ENCODE assay signal across 1 cellular context in the genomic region with DNA sequence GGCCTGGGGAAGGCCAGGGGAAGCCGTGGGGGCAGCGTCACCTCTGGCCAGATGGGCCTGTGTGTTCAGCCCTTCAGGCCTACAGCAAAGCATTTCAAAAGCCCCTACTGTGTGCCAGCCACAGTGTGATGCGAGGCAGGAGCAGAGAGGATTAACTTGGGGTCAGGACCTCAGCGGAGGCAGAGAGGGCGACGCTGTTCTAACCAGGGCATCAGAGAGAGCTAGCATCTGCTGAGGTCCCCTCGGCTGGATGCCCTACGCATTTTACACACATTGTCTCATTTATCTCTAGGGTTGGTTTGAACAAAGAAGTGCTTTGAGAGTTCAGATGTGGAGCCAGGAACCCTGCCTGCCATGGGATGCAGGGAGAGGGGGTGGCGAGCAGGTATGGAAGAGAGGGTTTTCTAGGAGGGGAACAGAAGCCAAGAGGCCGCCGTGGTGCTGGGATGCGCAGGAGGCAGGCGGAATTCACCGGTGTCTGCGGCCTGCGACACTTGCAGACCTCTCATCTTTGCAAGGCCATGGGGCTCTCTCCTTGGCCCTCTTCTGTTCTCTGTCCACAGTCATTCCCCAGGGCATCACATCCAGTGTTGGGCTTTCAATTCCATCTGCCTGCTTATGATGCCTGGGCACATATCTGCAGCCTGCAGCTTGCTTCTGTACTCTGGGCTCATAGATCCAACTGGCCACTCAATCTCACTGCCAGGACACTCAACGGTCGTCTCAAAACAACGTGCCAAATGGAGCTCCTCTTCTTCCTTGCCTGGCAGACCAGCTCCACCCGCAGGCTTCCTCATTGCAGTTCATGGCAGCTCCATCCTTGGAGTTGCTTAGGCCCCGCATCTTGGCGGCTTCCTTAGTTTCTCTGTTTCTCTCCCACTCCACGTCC.
TF ChIP-seq lines count a peak whose summit lies in the region.

No MANE protein-coding gene starts in this region.

TF ChIP-seq in HepG2, 621 proteins besides CTCF, POLR2A, EP300 and RAD21 (continued from another document and continues in another):
- TF ChIP-seq, protein P1, sequence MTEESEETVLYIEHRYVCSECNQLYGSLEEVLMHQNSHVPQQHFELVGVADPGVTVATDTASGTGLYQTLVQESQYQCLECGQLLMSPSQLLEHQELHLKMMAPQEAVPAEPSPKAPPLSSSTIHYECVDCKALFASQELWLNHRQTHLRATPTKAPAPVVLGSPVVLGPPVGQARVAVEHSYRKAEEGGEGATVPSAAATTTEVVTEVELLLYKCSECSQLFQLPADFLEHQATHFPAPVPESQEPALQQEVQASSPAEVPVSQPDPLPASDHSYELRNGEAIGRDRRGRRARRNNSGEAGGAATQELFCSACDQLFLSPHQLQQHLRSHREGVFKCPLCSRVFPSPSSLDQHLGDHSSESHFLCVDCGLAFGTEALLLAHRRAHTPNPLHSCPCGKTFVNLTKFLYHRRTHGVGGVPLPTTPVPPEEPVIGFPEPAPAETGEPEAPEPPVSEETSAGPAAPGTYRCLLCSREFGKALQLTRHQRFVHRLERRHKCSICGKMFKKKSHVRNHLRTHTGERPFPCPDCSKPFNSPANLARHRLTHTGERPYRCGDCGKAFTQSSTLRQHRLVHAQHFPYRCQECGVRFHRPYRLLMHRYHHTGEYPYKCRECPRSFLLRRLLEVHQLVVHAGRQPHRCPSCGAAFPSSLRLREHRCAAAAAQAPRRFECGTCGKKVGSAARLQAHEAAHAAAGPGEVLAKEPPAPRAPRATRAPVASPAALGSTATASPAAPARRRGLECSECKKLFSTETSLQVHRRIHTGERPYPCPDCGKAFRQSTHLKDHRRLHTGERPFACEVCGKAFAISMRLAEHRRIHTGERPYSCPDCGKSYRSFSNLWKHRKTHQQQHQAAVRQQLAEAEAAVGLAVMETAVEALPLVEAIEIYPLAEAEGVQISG (CRISPR knock-in tag; IDR thresholded peaks at IDR 0.05), result no peak; the same call in 1 of the 2 replicates
- TF ChIP-seq, protein P2, sequence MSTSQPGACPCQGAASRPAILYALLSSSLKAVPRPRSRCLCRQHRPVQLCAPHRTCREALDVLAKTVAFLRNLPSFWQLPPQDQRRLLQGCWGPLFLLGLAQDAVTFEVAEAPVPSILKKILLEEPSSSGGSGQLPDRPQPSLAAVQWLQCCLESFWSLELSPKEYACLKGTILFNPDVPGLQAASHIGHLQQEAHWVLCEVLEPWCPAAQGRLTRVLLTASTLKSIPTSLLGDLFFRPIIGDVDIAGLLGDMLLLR (CRISPR knock-in tag; IDR thresholded peaks at IDR 0.05), result 0 out of 2 replicates have a peak, but pooled peaks have one; percentile 6
- TF ChIP-seq KAT8 (CRISPR knock-in tag; IDR thresholded peaks at IDR 0.05), result no peak
- 0 out of 2 replicates have a peak, but pooled peaks have one; percentile 15 for TF ChIP-seq ZNF232 (CRISPR knock-in tag; IDR thresholded peaks at IDR 0.05; ENCODE audit: borderline replicate concordance)
- TF ChIP-seq, protein P3, sequence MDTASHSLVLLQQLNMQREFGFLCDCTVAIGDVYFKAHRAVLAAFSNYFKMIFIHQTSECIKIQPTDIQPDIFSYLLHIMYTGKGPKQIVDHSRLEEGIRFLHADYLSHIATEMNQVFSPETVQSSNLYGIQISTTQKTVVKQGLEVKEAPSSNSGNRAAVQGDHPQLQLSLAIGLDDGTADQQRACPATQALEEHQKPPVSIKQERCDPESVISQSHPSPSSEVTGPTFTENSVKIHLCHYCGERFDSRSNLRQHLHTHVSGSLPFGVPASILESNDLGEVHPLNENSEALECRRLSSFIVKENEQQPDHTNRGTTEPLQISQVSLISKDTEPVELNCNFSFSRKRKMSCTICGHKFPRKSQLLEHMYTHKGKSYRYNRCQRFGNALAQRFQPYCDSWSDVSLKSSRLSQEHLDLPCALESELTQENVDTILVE (CRISPR knock-in tag; IDR thresholded peaks at IDR 0.05), result no peak
- TF ChIP-seq ZNF780A (CRISPR knock-in tag; IDR thresholded peaks at IDR 0.05), result no peak
- no peak for TF ChIP-seq KLF16 (CRISPR knock-in tag; IDR thresholded peaks at IDR 0.05)
- TF ChIP-seq, protein P4, sequence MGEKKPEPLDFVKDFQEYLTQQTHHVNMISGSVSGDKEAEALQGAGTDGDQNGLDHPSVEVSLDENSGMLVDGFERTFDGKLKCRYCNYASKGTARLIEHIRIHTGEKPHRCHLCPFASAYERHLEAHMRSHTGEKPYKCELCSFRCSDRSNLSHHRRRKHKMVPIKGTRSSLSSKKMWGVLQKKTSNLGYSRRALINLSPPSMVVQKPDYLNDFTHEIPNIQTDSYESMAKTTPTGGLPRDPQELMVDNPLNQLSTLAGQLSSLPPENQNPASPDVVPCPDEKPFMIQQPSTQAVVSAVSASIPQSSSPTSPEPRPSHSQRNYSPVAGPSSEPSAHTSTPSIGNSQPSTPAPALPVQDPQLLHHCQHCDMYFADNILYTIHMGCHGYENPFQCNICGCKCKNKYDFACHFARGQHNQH (CRISPR knock-in tag; IDR thresholded peaks at IDR 0.05), result no peak
- TF ChIP-seq SP5 (CRISPR knock-in tag; IDR thresholded peaks at IDR 0.05; ENCODE audit: borderline replicate concordance, low read depth), result no peak
- no peak for TF ChIP-seq ZNF562 (CRISPR knock-in tag; IDR thresholded peaks at IDR 0.05; ENCODE audit: borderline replicate concordance)
- TF ChIP-seq BRD4 (CRISPR knock-in tag; IDR thresholded peaks at IDR 0.05), result no peak; the same call in 1 of the 2 replicates
- TF ChIP-seq ARID2 (CRISPR knock-in tag; IDR thresholded peaks at IDR 0.05; ENCODE audit: borderline replicate concordance), result no peak
- 0 out of 2 replicates have a peak, but pooled peaks have one; percentile 7 for TF ChIP-seq CBX5 (CRISPR knock-in tag; IDR thresholded peaks at IDR 0.05; ENCODE audit: borderline replicate concordance)
- no peak for TF ChIP-seq ZNF441 (CRISPR knock-in tag; IDR thresholded peaks at IDR 0.05; ENCODE audit: borderline replicate concordance)
- peak; percentile 96 for TF ChIP-seq ZSCAN25 (CRISPR knock-in tag; IDR thresholded peaks at IDR 0.05)
- TF ChIP-seq ZNF577 (CRISPR knock-in tag; IDR thresholded peaks at IDR 0.05; ENCODE audit: borderline replicate concordance, low read depth), result no peak
- TF ChIP-seq ZNF329 (CRISPR knock-in tag; IDR thresholded peaks at IDR 0.05; ENCODE audit: low read depth), result no peak
- no peak for TF ChIP-seq CAMTA2 (CRISPR knock-in tag; IDR thresholded peaks at IDR 0.05; ENCODE audit: borderline replicate concordance)
- TF ChIP-seq MTF2 (CRISPR knock-in tag; IDR thresholded peaks at IDR 0.05; ENCODE audit: borderline replicate concordance), result no peak
- no peak for TF ChIP-seq ZNF563 (CRISPR knock-in tag; IDR thresholded peaks at IDR 0.05)
- no peak for TF ChIP-seq SMARCC2 (IDR thresholded peaks at IDR 0.05)
- TF ChIP-seq ATF1 (CRISPR knock-in tag; IDR thresholded peaks at IDR 0.05), result no peak
- no peak; the same call in 1 of the 2 replicates for TF ChIP-seq NFKB2 (CRISPR knock-in tag; IDR thresholded peaks at IDR 0.05; ENCODE audit: borderline replicate concordance)
- TF ChIP-seq, protein P5, sequence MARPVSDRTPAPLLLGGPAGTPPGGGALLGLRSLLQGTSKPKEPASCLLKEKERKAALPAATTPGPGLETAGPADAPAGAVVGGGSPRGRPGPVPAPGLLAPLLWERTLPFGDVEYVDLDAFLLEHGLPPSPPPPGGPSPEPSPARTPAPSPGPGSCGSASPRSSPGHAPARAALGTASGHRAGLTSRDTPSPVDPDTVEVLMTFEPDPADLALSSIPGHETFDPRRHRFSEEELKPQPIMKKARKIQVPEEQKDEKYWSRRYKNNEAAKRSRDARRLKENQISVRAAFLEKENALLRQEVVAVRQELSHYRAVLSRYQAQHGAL (CRISPR knock-in tag; IDR thresholded peaks at IDR 0.05; ENCODE audit: not compliant biosample characterization), result no peak
- TF ChIP-seq, protein P6, sequence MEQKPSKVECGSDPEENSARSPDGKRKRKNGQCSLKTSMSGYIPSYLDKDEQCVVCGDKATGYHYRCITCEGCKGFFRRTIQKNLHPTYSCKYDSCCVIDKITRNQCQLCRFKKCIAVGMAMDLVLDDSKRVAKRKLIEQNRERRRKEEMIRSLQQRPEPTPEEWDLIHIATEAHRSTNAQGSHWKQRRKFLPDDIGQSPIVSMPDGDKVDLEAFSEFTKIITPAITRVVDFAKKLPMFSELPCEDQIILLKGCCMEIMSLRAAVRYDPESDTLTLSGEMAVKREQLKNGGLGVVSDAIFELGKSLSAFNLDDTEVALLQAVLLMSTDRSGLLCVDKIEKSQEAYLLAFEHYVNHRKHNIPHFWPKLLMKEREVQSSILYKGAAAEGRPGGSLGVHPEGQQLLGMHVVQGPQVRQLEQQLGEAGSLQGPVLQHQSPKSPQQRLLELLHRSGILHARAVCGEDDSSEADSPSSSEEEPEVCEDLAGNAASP (CRISPR knock-in tag; IDR thresholded peaks at IDR 0.05; ENCODE audit: borderline replicate concordance), result no peak
- TF ChIP-seq, protein P7, sequence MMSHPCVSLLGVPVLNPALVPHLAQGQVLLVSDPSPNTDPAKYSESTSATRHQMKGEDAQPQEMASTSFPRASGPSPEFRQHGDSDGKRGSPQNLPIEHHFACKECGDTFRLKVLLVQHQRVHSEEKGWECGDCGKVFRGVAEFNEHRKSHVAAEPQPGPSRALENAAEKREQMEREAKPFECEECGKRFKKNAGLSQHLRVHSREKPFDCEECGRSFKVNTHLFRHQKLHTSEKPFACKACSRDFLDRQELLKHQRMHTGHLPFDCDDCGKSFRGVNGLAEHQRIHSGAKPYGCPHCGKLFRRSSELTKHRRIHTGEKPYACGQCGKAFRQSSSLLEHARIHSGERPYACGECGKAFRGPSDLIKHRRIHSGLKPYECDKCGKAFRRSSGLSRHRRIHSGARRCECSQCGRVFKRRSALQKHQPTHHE (CRISPR knock-in tag; IDR thresholded peaks at IDR 0.05; ENCODE audit: borderline replicate concordance), result no peak
- TF ChIP-seq, protein P8, sequence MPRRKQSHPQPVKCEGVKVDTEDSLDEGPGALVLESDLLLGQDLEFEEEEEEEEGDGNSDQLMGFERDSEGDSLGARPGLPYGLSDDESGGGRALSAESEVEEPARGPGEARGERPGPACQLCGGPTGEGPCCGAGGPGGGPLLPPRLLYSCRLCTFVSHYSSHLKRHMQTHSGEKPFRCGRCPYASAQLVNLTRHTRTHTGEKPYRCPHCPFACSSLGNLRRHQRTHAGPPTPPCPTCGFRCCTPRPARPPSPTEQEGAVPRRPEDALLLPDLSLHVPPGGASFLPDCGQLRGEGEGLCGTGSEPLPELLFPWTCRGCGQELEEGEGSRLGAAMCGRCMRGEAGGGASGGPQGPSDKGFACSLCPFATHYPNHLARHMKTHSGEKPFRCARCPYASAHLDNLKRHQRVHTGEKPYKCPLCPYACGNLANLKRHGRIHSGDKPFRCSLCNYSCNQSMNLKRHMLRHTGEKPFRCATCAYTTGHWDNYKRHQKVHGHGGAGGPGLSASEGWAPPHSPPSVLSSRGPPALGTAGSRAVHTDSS (CRISPR knock-in tag; conservative IDR thresholded peaks at IDR 0.05), result no peak
- no peak for TF ChIP-seq ARNTL (CRISPR knock-in tag; IDR thresholded peaks at IDR 0.05)
- TF ChIP-seq HOXD1 (CRISPR knock-in tag; IDR thresholded peaks at IDR 0.05), result no peak
- TF ChIP-seq, protein P9, sequence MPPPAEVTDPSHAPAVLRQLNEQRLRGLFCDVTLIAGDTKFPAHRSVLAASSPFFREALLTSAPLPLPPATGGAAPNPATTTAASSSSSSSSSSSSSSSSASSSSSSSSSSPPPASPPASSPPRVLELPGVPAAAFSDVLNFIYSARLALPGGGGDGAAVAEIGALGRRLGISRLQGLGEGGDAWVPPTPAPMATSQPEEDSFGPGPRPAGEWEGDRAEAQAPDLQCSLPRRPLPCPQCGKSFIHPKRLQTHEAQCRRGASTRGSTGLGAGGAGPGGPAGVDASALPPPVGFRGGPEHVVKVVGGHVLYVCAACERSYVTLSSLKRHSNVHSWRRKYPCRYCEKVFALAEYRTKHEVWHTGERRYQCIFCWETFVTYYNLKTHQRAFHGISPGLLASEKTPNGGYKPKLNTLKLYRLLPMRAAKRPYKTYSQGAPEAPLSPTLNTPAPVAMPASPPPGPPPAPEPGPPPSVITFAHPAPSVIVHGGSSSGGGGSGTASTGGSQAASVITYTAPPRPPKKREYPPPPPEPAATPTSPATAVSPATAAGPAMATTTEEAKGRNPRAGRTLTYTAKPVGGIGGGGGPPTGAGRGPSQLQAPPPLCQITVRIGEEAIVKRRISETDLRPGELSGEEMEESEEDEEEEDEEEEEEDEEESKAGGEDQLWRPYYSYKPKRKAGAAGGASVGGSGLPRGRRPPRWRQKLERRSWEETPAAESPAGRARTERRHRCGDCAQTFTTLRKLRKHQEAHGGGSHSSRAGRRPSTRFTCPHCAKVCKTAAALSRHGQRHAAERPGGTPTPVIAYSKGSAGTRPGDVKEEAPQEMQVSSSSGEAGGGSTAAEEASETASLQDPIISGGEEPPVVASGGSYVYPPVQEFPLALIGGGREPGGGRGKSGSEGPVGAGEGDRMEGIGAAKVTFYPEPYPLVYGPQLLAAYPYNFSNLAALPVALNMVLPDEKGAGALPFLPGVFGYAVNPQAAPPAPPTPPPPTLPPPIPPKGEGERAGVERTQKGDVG (CRISPR knock-in tag; IDR thresholded peaks at IDR 0.05; ENCODE audit: borderline replicate concordance), result peak; percentile 95; the same call in 1 of the 2 replicates
- no peak for TF ChIP-seq ZFP36L2 (CRISPR knock-in tag; IDR thresholded peaks at IDR 0.05)
- no peak for TF ChIP-seq ZNF605 (CRISPR knock-in tag; IDR thresholded peaks at IDR 0.05)
- TF ChIP-seq GPN1 (CRISPR knock-in tag; IDR thresholded peaks at IDR 0.05; ENCODE audit: borderline replicate concordance), result no peak
- no peak for TF ChIP-seq ZNF879 (CRISPR knock-in tag; IDR thresholded peaks at IDR 0.05)
- TF ChIP-seq NBN (conservative IDR thresholded peaks at IDR 0.05), result no peak
- TF ChIP-seq, protein P10, sequence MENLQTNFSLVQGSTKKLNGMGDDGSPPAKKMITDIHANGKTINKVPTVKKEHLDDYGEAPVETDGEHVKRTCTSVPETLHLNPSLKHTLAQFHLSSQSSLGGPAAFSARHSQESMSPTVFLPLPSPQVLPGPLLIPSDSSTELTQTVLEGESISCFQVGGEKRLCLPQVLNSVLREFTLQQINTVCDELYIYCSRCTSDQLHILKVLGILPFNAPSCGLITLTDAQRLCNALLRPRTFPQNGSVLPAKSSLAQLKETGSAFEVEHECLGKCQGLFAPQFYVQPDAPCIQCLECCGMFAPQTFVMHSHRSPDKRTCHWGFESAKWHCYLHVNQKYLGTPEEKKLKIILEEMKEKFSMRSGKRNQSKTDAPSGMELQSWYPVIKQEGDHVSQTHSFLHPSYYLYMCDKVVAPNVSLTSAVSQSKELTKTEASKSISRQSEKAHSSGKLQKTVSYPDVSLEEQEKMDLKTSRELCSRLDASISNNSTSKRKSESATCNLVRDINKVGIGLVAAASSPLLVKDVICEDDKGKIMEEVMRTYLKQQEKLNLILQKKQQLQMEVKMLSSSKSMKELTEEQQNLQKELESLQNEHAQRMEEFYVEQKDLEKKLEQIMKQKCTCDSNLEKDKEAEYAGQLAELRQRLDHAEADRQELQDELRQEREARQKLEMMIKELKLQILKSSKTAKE (CRISPR knock-in tag; IDR thresholded peaks at IDR 0.05; ENCODE audit: borderline replicate concordance), result no peak
- no peak for TF ChIP-seq ESRRA (CRISPR knock-in tag; IDR thresholded peaks at IDR 0.05; ENCODE audit: low read depth)
- TF ChIP-seq ZC3H4 (CRISPR knock-in tag; IDR thresholded peaks at IDR 0.05; ENCODE audit: borderline replicate concordance), result peak; percentile 44; the same call in 1 of the 2 replicates
- TF ChIP-seq JUND (CRISPR knock-in tag; IDR thresholded peaks at IDR 0.05), result no peak
